In the genomic region with DNA sequence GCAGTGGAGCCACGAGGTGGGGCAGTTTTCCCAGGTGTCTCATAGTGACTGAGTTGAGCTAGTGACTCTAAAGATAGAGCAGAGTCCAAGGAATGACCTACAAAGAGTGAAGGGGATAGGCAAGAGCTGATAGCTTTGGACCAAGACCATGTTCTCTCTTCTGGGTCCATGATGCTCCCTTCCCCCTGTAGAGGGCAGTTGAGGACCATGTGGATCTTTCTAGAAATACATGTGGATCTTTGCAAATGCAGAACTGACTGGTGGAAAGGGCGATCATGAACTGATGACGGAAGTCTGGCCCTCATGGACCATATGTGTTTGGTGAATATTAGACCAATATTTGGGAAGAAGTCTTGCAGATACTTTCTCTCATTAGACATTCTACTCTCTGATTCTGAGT, we compare ENCODE assay signal across 22 cellular contexts. TPM values are rescaled to one million over a fixed set of nuclear protein-coding genes. Genes with fewer than 3 reads are reported as not detected.
DNase-seq lines count a peak whose midpoint lies in the region; ATAC-seq and TF ChIP-seq lines count a peak whose summit lies in the region.
"Had no signal": no experiment of that assay in that cellular context is flagged by ENCODE, and none has a peak within 500 bp of the region (broad histone marks: within the 10 kb centered on the region; RNA-seq: fewer than 3 reads in every experiment).

No MANE protein-coding gene starts in this region.

- no peak overlapping the region for H3K9ac ChIP-seq in mammary epithelial cell (ENCODE audit: insufficient read depth, low read length)

- 70% methylated on average over 3 of the region's 3 CpGs for WGBS in mammary epithelial cell (ENCODE audit: low coverage, missing lambda C conversion rate)
- 62% methylated on average over 3 of the region's 3 CpGs for WGBS in esophagus muscularis mucosa

- no peak overlapping the region for H3K4me2 ChIP-seq in mammary epithelial cell (ENCODE audit: insufficient read depth, low read depth, low read length)

- no TSS peak for BruUV-seq in mammary epithelial cell (replicated peaks; lab: Mats Ljungman, UMichigan)

- no peaks in the 10 kb centered on the region; the same call in none of the 2 replicates for H3K27me3 Mint-ChIP-seq in HFFc6 (ENCODE audit: insufficient read depth)
- peaks cover 11 to 16% of the 10 kb centered on the region in 2 donors for H3K27me3 Mint-ChIP-seq in natural killer cell treated with Interleukin-12 subunit alpha and Interleukin-12 subunit beta and Interleukin-15 and Interleukin-18, amount 100 ng/mL, for 72 hours
- H3K27me3 Mint-ChIP-seq: CD4-positive, CD25-positive, alpha-beta regulatory T cell had no signal

- no peak for TF ChIP-seq EP300 in esophagus muscularis mucosa (IDR thresholded peaks at IDR 0.05)

- H3K79me2 ChIP-seq in mammary epithelial cell (ENCODE audit: insufficient read depth, low read length), result no peaks in the 10 kb centered on the region

- intact Hi-C loops in mammary epithelial cell (cut with micrococcal nuclease), result loop anchor here (1.0 kb wide), 3 partner anchors 13 to 51 kb away; no protein-coding TSS in a partner anchor
- intact Hi-C loops in esophagus muscularis mucosa (cut with DNase I), result no loop called here

- ATAC-seq in HG03196 (IDR thresholded peaks at IDR 0.05; ENCODE audit: unreplicated experiment) (no peak), HG02852 (IDR thresholded peaks at IDR 0.05; ENCODE audit: unreplicated experiment) (no peak)
- ATAC-seq in natural killer cell treated with Interleukin-12 subunit alpha and Interleukin-12 subunit beta and Interleukin-15 and Interleukin-18, amount 100 ng/mL, for 72 hours, result no peak
- ATAC-seq: Panc1 had no signal

- H3K27me3 ChIP-seq in mammary epithelial cell (ENCODE audit: insufficient read depth, low read length) (no peaks in the 10 kb centered on the region), esophagus muscularis mucosa (peaks cover 0 to 4% (median 0%) of the 10 kb centered on the region in 4 donors)
- H3K27me3 ChIP-seq: BE2C, SJSA1 had no signal

- no peak overlapping the region for H2AFZ ChIP-seq in mammary epithelial cell (ENCODE audit: low read depth, low read length)

- no peak overlapping the region for H3K4me3 Mint-ChIP-seq in HFFc6
- no peak overlapping the region for H3K4me3 Mint-ChIP-seq in natural killer cell treated with Interleukin-12 subunit alpha and Interleukin-12 subunit beta and Interleukin-15 and Interleukin-18, amount 100 ng/mL, for 72 hours
- H3K4me3 Mint-ChIP-seq: CD4-positive, CD25-positive, alpha-beta regulatory T cell had no signal

- H3K9me3 Mint-ChIP-seq in HFFc6, result no peaks in the 10 kb centered on the region
- H3K9me3 Mint-ChIP-seq in natural killer cell treated with Interleukin-12 subunit alpha and Interleukin-12 subunit beta and Interleukin-15 and Interleukin-18, amount 100 ng/mL, for 72 hours, result no peaks in the 10 kb centered on the region

- peaks cover 65% of the 10 kb centered on the region for H3K4me1 Mint-ChIP-seq in HFFc6 (ENCODE audit: low read depth)
- H3K4me1 Mint-ChIP-seq in natural killer cell treated with Interleukin-12 subunit alpha and Interleukin-12 subunit beta and Interleukin-15 and Interleukin-18, amount 100 ng/mL, for 72 hours (ENCODE audit: low read depth in 2 of 2), result no peaks in the 10 kb centered on the region
- H3K4me1 Mint-ChIP-seq: CD4-positive, CD25-positive, alpha-beta regulatory T cell had no signal

- DNase-seq in AG10803 (ENCODE audit: low read depth) (no peak), HFFc6 (no peak), mammary epithelial cell (no peak), fibroblast of the aortic adventitia (ENCODE audit: low read depth) (no peak), esophagus muscularis mucosa (ENCODE audit: extremely low spot score) (no peak)
- DNase-seq in natural killer cell treated with Interleukin-12 subunit alpha and Interleukin-12 subunit beta and Interleukin-15 and Interleukin-18, amount 100 ng/mL, for 72 hours (ENCODE audit: low spot score), result no peak
- DNase-seq: BE2C; CD4-positive, CD25-positive, alpha-beta regulatory T cell; COR-L47; DMS153; GOT3; KG1; NCI-H1417 treated with DMSO at 0.1 percent for 48 hours; NCI-H1930; NCI-H345; NCI-H524 treated with DMSO at 0.1 percent for 48 hours; SW 1271 had no signal

- TF ChIP-seq POLR2A in esophagus muscularis mucosa (IDR thresholded peaks at IDR 0.05; ENCODE audit: low read depth), result no peak

- TF ChIP-seq CTCF in AG10803 (conservative IDR thresholded peaks at IDR 0.05; ENCODE audit: low read length) (peak; percentile 33), HFFc6 (IDR thresholded peaks at IDR 0.05) (peak; percentile 27; the same call in 1 of the 2 replicates), mammary epithelial cell (conservative IDR thresholded peaks at IDR 0.05 in 1 of 2, IDR thresholded peaks at IDR 0.05 in 1 of 2; ENCODE audit: extremely low read depth in 1 of 2, insufficient read depth in 1 of 2, low read depth in 1 of 2, low read length in 2 of 2) (peak; percentile 15 to 61), fibroblast of the aortic adventitia (IDR thresholded peaks at IDR 0.05; ENCODE audit: insufficient read depth, low read length) (peak; percentile 19), esophagus muscularis mucosa (IDR thresholded peaks at IDR 0.05) (no peak)

- H3K4me1 ChIP-seq in mammary epithelial cell (ENCODE audit: insufficient read depth, low read length) (peaks cover 36% of the 10 kb centered on the region), esophagus muscularis mucosa (peaks cover 0 to 25% (median 7%) of the 10 kb centered on the region in 4 donors)
- H3K4me1 ChIP-seq: BE2C had no signal

- H3K27ac ChIP-seq in mammary epithelial cell (ENCODE audit: insufficient read depth, low read depth, low read length), result no peak overlapping the region
- no peak overlapping the region for H3K27ac ChIP-seq in esophagus muscularis mucosa (replicated peaks in 1 of 4)
- H3K27ac ChIP-seq: SJSA1 had no signal

- H3K27ac Mint-ChIP-seq in HFFc6, result peak overlapping the region; percentile 31; the same call in 1 of the 2 replicates
- H3K27ac Mint-ChIP-seq in natural killer cell treated with Interleukin-12 subunit alpha and Interleukin-12 subunit beta and Interleukin-15 and Interleukin-18, amount 100 ng/mL, for 72 hours, result no peak overlapping the region
- H3K27ac Mint-ChIP-seq: CD4-positive, CD25-positive, alpha-beta regulatory T cell had no signal

- H3K9me3 ChIP-seq in mammary epithelial cell (replicated peaks; ENCODE audit: insufficient read depth, low read length) (no peaks in the 10 kb centered on the region), esophagus muscularis mucosa (no peaks in the 10 kb centered on the region)
- H3K9me3 ChIP-seq: BE2C, SJSA1 had no signal

- no peak overlapping the region for H3K4me3 ChIP-seq in AG10803 (ENCODE audit: low read length)
- H3K4me3 ChIP-seq in mammary epithelial cell (replicated peaks in 1 of 3; ENCODE audit: insufficient read depth in 1 of 3, low read depth in 2 of 3, low read length in 3 of 3), result no peak overlapping the region
- H3K4me3 ChIP-seq in fibroblast of the aortic adventitia (ENCODE audit: low read depth, low read length), result no peak overlapping the region
- H3K4me3 ChIP-seq in esophagus muscularis mucosa, result no peak overlapping the region
- H3K4me3 ChIP-seq: SJSA1 had no signal

- CTCF ChIA-PET in mammary epithelial cell (lab: Charles Lee; ENCODE audit: low non-redundant PET), result no interaction called here

- no peaks in the 10 kb centered on the region for H3K36me3 ChIP-seq in mammary epithelial cell (ENCODE audit: insufficient read depth, low read length)
- H3K36me3 ChIP-seq in esophagus muscularis mucosa, result no peaks in the 10 kb centered on the region
- H3K36me3 ChIP-seq: BE2C, SJSA1 had no signal

- in situ Hi-C loops in mammary epithelial cell (cut with MboI; ENCODE audit: low sequenced_read_pairs in 2 of 2), result no loop called here

- no peaks in the 10 kb centered on the region for H4K20me1 ChIP-seq in mammary epithelial cell (ENCODE audit: insufficient read depth, low read length)

- dilution Hi-C loops in mammary epithelial cell (cut with HindIII; ENCODE audit: low sequenced_read_pairs), result no loop called here

- peaks cover 32% of the 10 kb centered on the region for H3K36me3 Mint-ChIP-seq in HFFc6 (ENCODE audit: low read depth)
- no peaks in the 10 kb centered on the region for H3K36me3 Mint-ChIP-seq in natural killer cell treated with Interleukin-12 subunit alpha and Interleukin-12 subunit beta and Interleukin-15 and Interleukin-18, amount 100 ng/mL, for 72 hours
- H3K36me3 Mint-ChIP-seq: CD4-positive, CD25-positive, alpha-beta regulatory T cell had no signal

RNA-seq across cellular contexts. Expression of a gene that starts 6.9 kb away (rescaled TPM):
- 10 to 100 TPM in 1 of 6 experiments, 1 to 10 TPM in 5; 4.3 to 10.5 (median 8.6) TPM for total RNA-seq in HFFc6 (2021; fragmentation: NEBNext Ultra II Directional; extraction: Animal tissue kit (Norgen Biotek cat#: 25700))
- total RNA-seq in mammary epithelial cell, result not detected
- polyA plus RNA-seq in mammary epithelial cell, result 0.10 TPM
- not detected for polyA minus RNA-seq in mammary epithelial cell
- 0.72 TPM in 1 of 2 replicates, not detected in the other for total RNA-seq in fibroblast of the aortic adventitia (ENCODE audit: low replicate concordance)
- total RNA-seq in natural killer cell treated with Interleukin-12 subunit alpha and Interleukin-12 subunit beta and Interleukin-15 and Interleukin-18, amount 100 ng/mL, for 72 hours, result not detected
- under 1 TPM in 1 of 4 donors, not detected in 3; 0.29 TPM for total RNA-seq in esophagus muscularis mucosa
- total RNA-seq: Daoy had no signal
- polyA plus RNA-seq: CD4-positive, CD25-positive, alpha-beta regulatory T cell had no signal

RNA-seq across cellular contexts. Expression of a gene that starts 45.1 kb away (rescaled TPM):
- total RNA-seq in HFFc6 (2021; fragmentation: NEBNext Ultra II Directional; extraction: Animal tissue kit (Norgen Biotek cat#: 25700)), result 1 to 10 TPM in 3 of 6 experiments, under 1 TPM in 3; 0.31 to 1.1 (median 0.99) TPM
- total RNA-seq in mammary epithelial cell, result 1 to 10 TPM in 1 of 2 donors, not detected in 1; 1.2 TPM
- polyA plus RNA-seq in mammary epithelial cell, result 0.12 TPM
- polyA minus RNA-seq in mammary epithelial cell, result not detected
- not detected in 2 replicates for total RNA-seq in fibroblast of the aortic adventitia (ENCODE audit: low replicate concordance)
- not detected for total RNA-seq in natural killer cell treated with Interleukin-12 subunit alpha and Interleukin-12 subunit beta and Interleukin-15 and Interleukin-18, amount 100 ng/mL, for 72 hours
- total RNA-seq in esophagus muscularis mucosa, result not detected
- total RNA-seq: Daoy, SJSA1 had no signal
- polyA plus RNA-seq: CD4-positive, CD25-positive, alpha-beta regulatory T cell had no signal

Comparison
In these comparisons a context has a peak if more than half of its experiments do, and no peak if none do; other contexts are left out.
1. CTCF ChIP-seq: peak in AG10803 (single experiment), HFFc6 (single experiment), mammary epithelial cell (2 of 2) and fibroblast of the aortic adventitia (single experiment); none in esophagus muscularis mucosa (0 of 3).